In the genomic region with DNA sequence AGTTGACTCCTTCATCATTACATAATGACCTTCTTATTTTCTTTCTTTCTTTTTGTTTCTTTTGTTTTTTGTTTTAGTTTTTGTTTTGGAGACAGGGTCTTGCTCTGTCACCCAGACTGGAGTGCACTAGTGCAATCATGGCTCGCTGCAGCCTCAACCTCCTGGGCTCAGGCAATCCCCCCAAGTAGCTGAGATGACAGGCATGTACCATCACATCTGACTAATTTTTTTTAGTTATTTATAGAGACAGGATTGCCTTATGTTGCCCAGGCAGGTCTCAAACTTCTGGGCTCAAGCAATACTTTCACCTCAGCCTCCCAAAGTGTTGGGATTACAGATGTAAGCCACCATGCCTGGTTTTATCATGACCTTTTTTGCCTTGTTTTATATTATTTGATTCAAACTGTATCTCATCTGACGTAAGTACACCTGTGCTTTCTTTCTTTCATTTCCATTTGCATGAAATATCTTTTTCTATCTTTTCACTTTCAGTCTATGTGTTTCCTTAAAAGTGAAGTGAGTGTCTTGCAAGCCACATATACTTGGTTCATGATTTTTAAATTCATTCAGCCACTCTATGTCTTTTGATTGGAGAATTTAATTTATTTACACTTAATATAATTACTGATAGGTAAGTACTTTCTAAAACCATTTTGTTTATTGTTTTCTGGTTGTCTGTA, we compare ENCODE assay signal across 1 cellular context.
TF ChIP-seq lines count a peak whose summit lies in the region.

No MANE protein-coding gene starts in this region.

TF ChIP-seq in GM12878, 131 proteins besides CTCF, POLR2A, EP300 and RAD21:
- TF ChIP-seq KAT2A (conservative IDR thresholded peaks at IDR 0.05; ENCODE audit: control insufficient read depth, low read depth, low read length) = no peak
- no peak for TF ChIP-seq ZNF217 (IDR thresholded peaks at IDR 0.05)
- TF ChIP-seq CHD4 (IDR thresholded peaks at IDR 0.05) = no peak
- TF ChIP-seq BACH1 (IDR thresholded peaks at IDR 0.05; ENCODE audit: borderline replicate concordance) = no peak
- no peak for TF ChIP-seq KDM1A (IDR thresholded peaks at IDR 0.05; ENCODE audit: borderline replicate concordance)
- TF ChIP-seq, protein P1, sequence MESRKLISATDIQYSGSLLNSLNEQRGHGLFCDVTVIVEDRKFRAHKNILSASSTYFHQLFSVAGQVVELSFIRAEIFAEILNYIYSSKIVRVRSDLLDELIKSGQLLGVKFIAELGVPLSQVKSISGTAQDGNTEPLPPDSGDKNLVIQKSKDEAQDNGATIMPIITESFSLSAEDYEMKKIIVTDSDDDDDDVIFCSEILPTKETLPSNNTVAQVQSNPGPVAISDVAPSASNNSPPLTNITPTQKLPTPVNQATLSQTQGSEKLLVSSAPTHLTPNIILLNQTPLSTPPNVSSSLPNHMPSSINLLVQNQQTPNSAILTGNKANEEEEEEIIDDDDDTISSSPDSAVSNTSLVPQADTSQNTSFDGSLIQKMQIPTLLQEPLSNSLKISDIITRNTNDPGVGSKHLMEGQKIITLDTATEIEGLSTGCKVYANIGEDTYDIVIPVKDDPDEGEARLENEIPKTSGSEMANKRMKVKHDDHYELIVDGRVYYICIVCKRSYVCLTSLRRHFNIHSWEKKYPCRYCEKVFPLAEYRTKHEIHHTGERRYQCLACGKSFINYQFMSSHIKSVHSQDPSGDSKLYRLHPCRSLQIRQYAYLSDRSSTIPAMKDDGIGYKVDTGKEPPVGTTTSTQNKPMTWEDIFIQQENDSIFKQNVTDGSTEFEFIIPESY (IDR thresholded peaks at IDR 0.05) = no peak
- no peak for TF ChIP-seq NR2C1 (IDR thresholded peaks at IDR 0.05)
- TF ChIP-seq NFIC (IDR thresholded peaks at IDR 0.05; ENCODE audit: low read depth, low read length) = no peak
- TF ChIP-seq SRF (IDR thresholded peaks at IDR 0.05; ENCODE audit: low read depth in 2 of 2, low read length in 2 of 2) = no peak
- no peak for TF ChIP-seq ESRRA (IDR thresholded peaks at IDR 0.05; ENCODE audit: low read length)
- no peak for TF ChIP-seq CHD1 (IDR thresholded peaks at IDR 0.05; ENCODE audit: low read depth, low read length)
- TF ChIP-seq MTA3 (IDR thresholded peaks at IDR 0.05; ENCODE audit: borderline replicate concordance, low read length) = no peak
- TF ChIP-seq, protein P2, sequence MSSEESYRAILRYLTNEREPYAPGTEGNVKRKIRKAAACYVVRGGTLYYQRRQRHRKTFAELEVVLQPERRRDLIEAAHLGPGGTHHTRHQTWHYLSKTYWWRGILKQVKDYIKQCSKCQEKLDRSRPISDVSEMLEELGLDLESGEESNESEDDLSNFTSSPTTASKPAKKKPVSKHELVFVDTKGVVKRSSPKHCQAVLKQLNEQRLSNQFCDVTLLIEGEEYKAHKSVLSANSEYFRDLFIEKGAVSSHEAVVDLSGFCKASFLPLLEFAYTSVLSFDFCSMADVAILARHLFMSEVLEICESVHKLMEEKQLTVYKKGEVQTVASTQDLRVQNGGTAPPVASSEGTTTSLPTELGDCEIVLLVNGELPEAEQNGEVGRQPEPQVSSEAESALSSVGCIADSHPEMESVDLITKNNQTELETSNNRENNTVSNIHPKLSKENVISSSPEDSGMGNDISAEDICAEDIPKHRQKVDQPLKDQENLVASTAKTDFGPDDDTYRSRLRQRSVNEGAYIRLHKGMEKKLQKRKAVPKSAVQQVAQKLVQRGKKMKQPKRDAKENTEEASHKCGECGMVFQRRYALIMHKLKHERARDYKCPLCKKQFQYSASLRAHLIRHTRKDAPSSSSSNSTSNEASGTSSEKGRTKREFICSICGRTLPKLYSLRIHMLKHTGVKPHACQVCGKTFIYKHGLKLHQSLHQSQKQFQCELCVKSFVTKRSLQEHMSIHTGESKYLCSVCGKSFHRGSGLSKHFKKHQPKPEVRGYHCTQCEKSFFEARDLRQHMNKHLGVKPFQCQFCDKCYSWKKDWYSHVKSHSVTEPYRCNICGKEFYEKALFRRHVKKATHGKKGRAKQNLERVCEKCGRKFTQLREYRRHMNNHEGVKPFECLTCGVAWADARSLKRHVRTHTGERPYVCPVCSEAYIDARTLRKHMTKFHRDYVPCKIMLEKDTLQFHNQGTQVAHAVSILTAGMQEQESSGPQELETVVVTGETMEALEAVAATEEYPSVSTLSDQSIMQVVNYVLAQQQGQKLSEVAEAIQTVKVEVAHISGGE (CRISPR knock-in tag; IDR thresholded peaks at IDR 0.05) = no peak
- no peak for TF ChIP-seq POU2F2 (IDR thresholded peaks at IDR 0.05; ENCODE audit: borderline replicate concordance, low read depth, low read length)
- TF ChIP-seq FOXK2 (IDR thresholded peaks at IDR 0.05) = no peak
- TF ChIP-seq STAT3 (IDR thresholded peaks at IDR 0.05; ENCODE audit: low read depth, low read length) = no peak
- TF ChIP-seq HDAC2 (IDR thresholded peaks at IDR 0.05) = no peak
- TF ChIP-seq YY1 (IDR thresholded peaks at IDR 0.05; ENCODE audit: low read depth, low read length) = no peak
- TF ChIP-seq GATAD2B (conservative IDR thresholded peaks at IDR 0.05; ENCODE audit: low read depth) = no peak
- TF ChIP-seq, protein P3, sequence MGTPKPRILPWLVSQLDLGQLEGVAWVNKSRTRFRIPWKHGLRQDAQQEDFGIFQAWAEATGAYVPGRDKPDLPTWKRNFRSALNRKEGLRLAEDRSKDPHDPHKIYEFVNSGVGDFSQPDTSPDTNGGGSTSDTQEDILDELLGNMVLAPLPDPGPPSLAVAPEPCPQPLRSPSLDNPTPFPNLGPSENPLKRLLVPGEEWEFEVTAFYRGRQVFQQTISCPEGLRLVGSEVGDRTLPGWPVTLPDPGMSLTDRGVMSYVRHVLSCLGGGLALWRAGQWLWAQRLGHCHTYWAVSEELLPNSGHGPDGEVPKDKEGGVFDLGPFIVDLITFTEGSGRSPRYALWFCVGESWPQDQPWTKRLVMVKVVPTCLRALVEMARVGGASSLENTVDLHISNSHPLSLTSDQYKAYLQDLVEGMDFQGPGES (IDR thresholded peaks at IDR 0.05) = no peak
